ENCODE assay signal across 1 cellular context in genomic region chr11:121687961-121688566, GRCh38.
TF ChIP-seq lines count a peak whose summit lies in the region.

No MANE protein-coding gene starts in this region.

TF ChIP-seq in GM23338, 12 proteins besides CTCF, POLR2A, EP300 and RAD21 (continued from another document):
- TF ChIP-seq ZNF462 (CRISPR knock-in tag; IDR thresholded peaks at IDR 0.05) (no peak), POLR2AphosphoS5 (IDR thresholded peaks at IDR 0.05; ENCODE audit: low read depth) (no peak), CREB1 (CRISPR knock-in tag; IDR thresholded peaks at IDR 0.05; ENCODE audit: low read depth) (no peak), STAT1 (IDR thresholded peaks at IDR 0.05; ENCODE audit: unreplicated experiment) (no peak), EZH2phosphoT487 (IDR thresholded peaks at IDR 0.05; ENCODE audit: unreplicated experiment) (no peak)
